1 cellular context compared by ENCODE assay signal in genomic region chr19:4539697-4540581, GRCh38.
TF ChIP-seq lines count a peak whose summit lies in the region.

A gene with protein sequence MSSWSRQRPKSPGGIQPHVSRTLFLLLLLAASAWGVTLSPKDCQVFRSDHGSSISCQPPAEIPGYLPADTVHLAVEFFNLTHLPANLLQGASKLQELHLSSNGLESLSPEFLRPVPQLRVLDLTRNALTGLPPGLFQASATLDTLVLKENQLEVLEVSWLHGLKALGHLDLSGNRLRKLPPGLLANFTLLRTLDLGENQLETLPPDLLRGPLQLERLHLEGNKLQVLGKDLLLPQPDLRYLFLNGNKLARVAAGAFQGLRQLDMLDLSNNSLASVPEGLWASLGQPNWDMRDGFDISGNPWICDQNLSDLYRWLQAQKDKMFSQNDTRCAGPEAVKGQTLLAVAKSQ (minus strand): TSS chr19:4540036. CDS start chr19:4540013, 23 bp downstream.

TF ChIP-seq in HepG2, 621 proteins besides CTCF, POLR2A, EP300 and RAD21 (continued from another document and continues in another):
- TF ChIP-seq ZBTB10 (CRISPR knock-in tag; IDR thresholded peaks at IDR 0.05; ENCODE audit: borderline replicate concordance), result peak; percentile 79; the same call in 1 of the 2 replicates
- no peak for TF ChIP-seq JUNB (CRISPR knock-in tag; IDR thresholded peaks at IDR 0.05; ENCODE audit: borderline replicate concordance)
- peak; percentile 61; the same call in 1 of the 2 replicates for TF ChIP-seq ZSCAN21 (CRISPR knock-in tag; IDR thresholded peaks at IDR 0.05; ENCODE audit: borderline replicate concordance)
- TF ChIP-seq ZNF878 (CRISPR knock-in tag; IDR thresholded peaks at IDR 0.05), result peak; percentile 40
- no peak for TF ChIP-seq MTA3 (CRISPR knock-in tag; IDR thresholded peaks at IDR 0.05)
- no peak for TF ChIP-seq LCORL (IDR thresholded peaks at IDR 0.05)
- TF ChIP-seq LCORL (CRISPR knock-in tag; IDR thresholded peaks at IDR 0.05), result peak; percentile 76
- TF ChIP-seq, protein P1, sequence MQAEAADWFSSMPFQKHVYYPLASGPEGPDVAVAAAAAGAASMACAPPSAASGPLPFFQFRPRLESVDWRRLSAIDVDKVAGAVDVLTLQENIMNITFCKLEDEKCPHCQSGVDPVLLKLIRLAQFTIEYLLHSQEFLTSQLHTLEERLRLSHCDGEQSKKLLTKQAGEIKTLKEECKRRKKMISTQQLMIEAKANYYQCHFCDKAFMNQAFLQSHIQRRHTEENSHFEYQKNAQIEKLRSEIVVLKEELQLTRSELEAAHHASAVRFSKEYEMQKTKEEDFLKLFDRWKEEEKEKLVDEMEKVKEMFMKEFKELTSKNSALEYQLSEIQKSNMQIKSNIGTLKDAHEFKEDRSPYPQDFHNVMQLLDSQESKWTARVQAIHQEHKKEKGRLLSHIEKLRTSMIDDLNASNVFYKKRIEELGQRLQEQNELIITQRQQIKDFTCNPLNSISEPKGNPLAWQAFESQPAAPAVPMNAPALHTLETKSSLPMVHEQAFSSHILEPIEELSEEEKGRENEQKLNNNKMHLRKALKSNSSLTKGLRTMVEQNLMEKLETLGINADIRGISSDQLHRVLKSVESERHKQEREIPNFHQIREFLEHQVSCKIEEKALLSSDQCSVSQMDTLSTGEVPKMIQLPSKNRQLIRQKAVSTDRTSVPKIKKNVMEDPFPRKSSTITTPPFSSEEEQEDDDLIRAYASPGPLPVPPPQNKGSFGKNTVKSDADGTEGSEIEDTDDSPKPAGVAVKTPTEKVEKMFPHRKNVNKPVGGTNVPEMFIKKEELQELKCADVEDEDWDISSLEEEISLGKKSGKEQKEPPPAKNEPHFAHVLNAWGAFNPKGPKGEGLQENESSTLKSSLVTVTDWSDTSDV (CRISPR knock-in tag; IDR thresholded peaks at IDR 0.05), result 0 out of 2 replicates have a peak, but pooled peaks have one; percentile 35
- TF ChIP-seq FIP1L1 (IDR thresholded peaks at IDR 0.05; ENCODE audit: borderline replicate concordance, insufficient read depth, low read depth, low read length), result no peak
- no peak for TF ChIP-seq ZNF772 (CRISPR knock-in tag; IDR thresholded peaks at IDR 0.05)
- TF ChIP-seq SAP130 (CRISPR knock-in tag; IDR thresholded peaks at IDR 0.05; ENCODE audit: low read depth), result peak; percentile 86
- TF ChIP-seq MED1 (CRISPR knock-in tag; IDR thresholded peaks at IDR 0.05), result peak; percentile 64; the same call in 1 of the 2 replicates
- TF ChIP-seq ZBTB49 (CRISPR knock-in tag; IDR thresholded peaks at IDR 0.05; ENCODE audit: borderline replicate concordance), result no peak
- peak; percentile 13; the same call in 1 of the 3 replicates for TF ChIP-seq MXI1 (IDR thresholded peaks at IDR 0.05; ENCODE audit: borderline replicate concordance, low read depth, low read length)
- TF ChIP-seq BCL3 (CRISPR knock-in tag; IDR thresholded peaks at IDR 0.05), result peak; percentile 65; the same call in 1 of the 2 replicates
- no peak for TF ChIP-seq ZNF274 (CRISPR knock-in tag; IDR thresholded peaks at IDR 0.05)
- peak; percentile 46; the same call in 1 of the 2 replicates for TF ChIP-seq ZNF605 (CRISPR knock-in tag; IDR thresholded peaks at IDR 0.05)
- TF ChIP-seq ZNF562 (CRISPR knock-in tag; IDR thresholded peaks at IDR 0.05; ENCODE audit: borderline replicate concordance), result no peak
- TF ChIP-seq ATF7 (IDR thresholded peaks at IDR 0.05), result no peak
- TF ChIP-seq ATF7 (CRISPR knock-in tag; IDR thresholded peaks at IDR 0.05), result no peak
- TF ChIP-seq ZNF614 (CRISPR knock-in tag; IDR thresholded peaks at IDR 0.05; ENCODE audit: borderline replicate concordance), result peak; percentile 85; the same call in 1 of the 2 replicates
- no peak for TF ChIP-seq RBM39 (IDR thresholded peaks at IDR 0.05; ENCODE audit: low read depth, low read length, poor library complexity, severe bottlenecking)
- no peak for TF ChIP-seq ZNF672 (CRISPR knock-in tag; IDR thresholded peaks at IDR 0.05)
- peak; percentile 99 for TF ChIP-seq RELA (CRISPR knock-in tag; IDR thresholded peaks at IDR 0.05)
- TF ChIP-seq ZNF350 (CRISPR knock-in tag; IDR thresholded peaks at IDR 0.05; ENCODE audit: borderline replicate concordance, low read depth), result no peak; the same call in none of the 2 replicates
- TF ChIP-seq KLF15 (CRISPR knock-in tag; IDR thresholded peaks at IDR 0.05; ENCODE audit: borderline replicate concordance), result no peak
- peak; percentile 33; the same call in 1 of the 2 replicates for TF ChIP-seq ZFP1 (CRISPR knock-in tag; IDR thresholded peaks at IDR 0.05)
- peak; percentile 21; the same call in 1 of the 2 replicates for TF ChIP-seq HNF4G (IDR thresholded peaks at IDR 0.05; ENCODE audit: borderline replicate concordance, low read depth, low read length)
- no peak for TF ChIP-seq HNF4G (CRISPR knock-in tag; IDR thresholded peaks at IDR 0.05; ENCODE audit: borderline replicate concordance, low read depth)
- no peak for TF ChIP-seq MED8 (CRISPR knock-in tag; IDR thresholded peaks at IDR 0.05; ENCODE audit: insufficient replicate concordance)
- no peak for TF ChIP-seq ZNF552 (CRISPR knock-in tag; IDR thresholded peaks at IDR 0.05; ENCODE audit: borderline replicate concordance)
- TF ChIP-seq, protein P2, sequence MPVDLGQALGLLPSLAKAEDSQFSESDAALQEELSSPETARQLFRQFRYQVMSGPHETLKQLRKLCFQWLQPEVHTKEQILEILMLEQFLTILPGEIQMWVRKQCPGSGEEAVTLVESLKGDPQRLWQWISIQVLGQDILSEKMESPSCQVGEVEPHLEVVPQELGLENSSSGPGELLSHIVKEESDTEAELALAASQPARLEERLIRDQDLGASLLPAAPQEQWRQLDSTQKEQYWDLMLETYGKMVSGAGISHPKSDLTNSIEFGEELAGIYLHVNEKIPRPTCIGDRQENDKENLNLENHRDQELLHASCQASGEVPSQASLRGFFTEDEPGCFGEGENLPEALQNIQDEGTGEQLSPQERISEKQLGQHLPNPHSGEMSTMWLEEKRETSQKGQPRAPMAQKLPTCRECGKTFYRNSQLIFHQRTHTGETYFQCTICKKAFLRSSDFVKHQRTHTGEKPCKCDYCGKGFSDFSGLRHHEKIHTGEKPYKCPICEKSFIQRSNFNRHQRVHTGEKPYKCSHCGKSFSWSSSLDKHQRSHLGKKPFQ (CRISPR knock-in tag; IDR thresholded peaks at IDR 0.05; ENCODE audit: insufficient replicate concordance), result peak; percentile 51
- TF ChIP-seq, protein P3, sequence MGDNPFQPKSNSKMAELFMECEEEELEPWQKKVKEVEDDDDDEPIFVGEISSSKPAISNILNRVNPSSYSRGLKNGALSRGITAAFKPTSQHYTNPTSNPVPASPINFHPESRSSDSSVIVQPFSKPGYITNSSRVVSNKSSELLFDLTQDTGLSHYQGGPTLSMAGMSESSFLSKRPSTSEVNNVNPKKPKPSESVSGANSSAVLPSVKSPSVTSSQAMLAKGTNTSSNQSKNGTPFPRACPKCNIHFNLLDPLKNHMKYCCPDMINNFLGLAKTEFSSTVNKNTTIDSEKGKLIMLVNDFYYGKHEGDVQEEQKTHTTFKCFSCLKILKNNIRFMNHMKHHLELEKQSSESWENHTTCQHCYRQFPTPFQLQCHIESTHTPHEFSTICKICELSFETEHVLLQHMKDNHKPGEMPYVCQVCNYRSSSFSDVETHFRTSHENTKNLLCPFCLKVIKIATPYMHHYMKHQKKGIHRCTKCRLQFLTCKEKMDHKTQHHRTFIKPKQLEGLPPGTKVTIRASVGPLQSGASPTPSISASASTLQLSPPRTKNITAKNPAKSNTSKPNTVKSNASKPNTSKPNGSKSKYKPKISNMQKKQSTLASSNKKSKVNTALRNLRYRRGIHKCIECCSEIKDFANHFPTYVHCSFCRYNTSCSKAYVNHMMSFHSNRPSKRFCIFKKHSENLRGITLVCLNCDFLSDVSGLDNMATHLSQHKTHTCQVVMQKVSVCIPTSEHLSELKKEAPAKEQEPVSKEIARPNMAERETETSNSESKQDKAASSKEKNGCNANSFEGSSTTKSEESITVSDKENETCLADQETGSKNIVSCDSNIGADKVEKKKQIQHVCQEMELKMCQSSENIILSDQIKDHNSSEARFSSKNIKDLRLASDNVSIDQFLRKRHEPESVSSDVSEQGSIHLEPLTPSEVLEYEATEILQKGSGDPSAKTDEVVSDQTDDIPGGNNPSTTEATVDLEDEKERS (CRISPR knock-in tag; IDR thresholded peaks at IDR 0.05), result 0 out of 2 replicates have a peak, but pooled peaks have one; percentile 29
- peak; percentile 41 for TF ChIP-seq TBL1XR1 (IDR thresholded peaks at IDR 0.05; ENCODE audit: borderline replicate concordance, low read length, partially characterized antibody)
- TF ChIP-seq CCAR2 (optimal IDR thresholded peaks at IDR 0.05; ENCODE audit: low read depth, low read length), result no peak
- TF ChIP-seq NR2F6 (IDR thresholded peaks at IDR 0.05), result peak; percentile 88
- TF ChIP-seq NR2F6 (CRISPR knock-in tag; IDR thresholded peaks at IDR 0.05), result peak; percentile 88
- TF ChIP-seq PLSCR1 (CRISPR knock-in tag; IDR thresholded peaks at IDR 0.05; ENCODE audit: borderline replicate concordance), result no peak
- peak; percentile 94 for TF ChIP-seq BCL6 (CRISPR knock-in tag; IDR thresholded peaks at IDR 0.05)
- TF ChIP-seq, protein P4, sequence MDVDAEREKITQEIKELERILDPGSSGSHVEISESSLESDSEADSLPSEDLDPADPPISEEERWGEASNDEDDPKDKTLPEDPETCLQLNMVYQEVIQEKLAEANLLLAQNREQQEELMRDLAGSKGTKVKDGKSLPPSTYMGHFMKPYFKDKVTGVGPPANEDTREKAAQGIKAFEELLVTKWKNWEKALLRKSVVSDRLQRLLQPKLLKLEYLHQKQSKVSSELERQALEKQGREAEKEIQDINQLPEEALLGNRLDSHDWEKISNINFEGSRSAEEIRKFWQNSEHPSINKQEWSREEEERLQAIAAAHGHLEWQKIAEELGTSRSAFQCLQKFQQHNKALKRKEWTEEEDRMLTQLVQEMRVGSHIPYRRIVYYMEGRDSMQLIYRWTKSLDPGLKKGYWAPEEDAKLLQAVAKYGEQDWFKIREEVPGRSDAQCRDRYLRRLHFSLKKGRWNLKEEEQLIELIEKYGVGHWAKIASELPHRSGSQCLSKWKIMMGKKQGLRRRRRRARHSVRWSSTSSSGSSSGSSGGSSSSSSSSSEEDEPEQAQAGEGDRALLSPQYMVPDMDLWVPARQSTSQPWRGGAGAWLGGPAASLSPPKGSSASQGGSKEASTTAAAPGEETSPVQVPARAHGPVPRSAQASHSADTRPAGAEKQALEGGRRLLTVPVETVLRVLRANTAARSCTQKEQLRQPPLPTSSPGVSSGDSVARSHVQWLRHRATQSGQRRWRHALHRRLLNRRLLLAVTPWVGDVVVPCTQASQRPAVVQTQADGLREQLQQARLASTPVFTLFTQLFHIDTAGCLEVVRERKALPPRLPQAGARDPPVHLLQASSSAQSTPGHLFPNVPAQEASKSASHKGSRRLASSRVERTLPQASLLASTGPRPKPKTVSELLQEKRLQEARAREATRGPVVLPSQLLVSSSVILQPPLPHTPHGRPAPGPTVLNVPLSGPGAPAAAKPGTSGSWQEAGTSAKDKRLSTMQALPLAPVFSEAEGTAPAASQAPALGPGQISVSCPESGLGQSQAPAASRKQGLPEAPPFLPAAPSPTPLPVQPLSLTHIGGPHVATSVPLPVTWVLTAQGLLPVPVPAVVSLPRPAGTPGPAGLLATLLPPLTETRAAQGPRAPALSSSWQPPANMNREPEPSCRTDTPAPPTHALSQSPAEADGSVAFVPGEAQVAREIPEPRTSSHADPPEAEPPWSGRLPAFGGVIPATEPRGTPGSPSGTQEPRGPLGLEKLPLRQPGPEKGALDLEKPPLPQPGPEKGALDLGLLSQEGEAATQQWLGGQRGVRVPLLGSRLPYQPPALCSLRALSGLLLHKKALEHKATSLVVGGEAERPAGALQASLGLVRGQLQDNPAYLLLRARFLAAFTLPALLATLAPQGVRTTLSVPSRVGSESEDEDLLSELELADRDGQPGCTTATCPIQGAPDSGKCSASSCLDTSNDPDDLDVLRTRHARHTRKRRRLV (CRISPR knock-in tag; IDR thresholded peaks at IDR 0.05), result no peak
